Comparison of ENCODE assay signal across 8 cellular contexts in genomic region chr4:26325191-26325590, GRCh38. TPM values are rescaled to one million over a fixed set of nuclear protein-coding genes. Genes with fewer than 3 reads are reported as not detected.
DNase-seq lines count a peak whose midpoint lies in the region; ATAC-seq and TF ChIP-seq lines count a peak whose summit lies in the region.

No MANE protein-coding gene starts in this region.

- H3K4me1 Mint-ChIP-seq in activated CD4-positive, alpha-beta T cell treated with anti-CD3 and anti-CD28 coated beads, Interleukin-2, amount 10 ng/mL, durations not matched to agents 24 days and 14 days, result peaks cover 44% of the 10 kb centered on the region

- H3K36me3 ChIP-seq in HUES64 (ENCODE audit: insufficient read depth, low read length), result no peaks in the 10 kb centered on the region
- H3K36me3 ChIP-seq in WERI-Rb-1, result peaks cover 3% of the 10 kb centered on the region; the same call in 1 of the 2 replicates
- H3K36me3 ChIP-seq in right lobe of liver, result no peaks in the 10 kb centered on the region
- no peaks in the 10 kb centered on the region for H3K36me3 ChIP-seq in uterus

- H3K27me3 Mint-ChIP-seq in activated CD4-positive, alpha-beta T cell treated with anti-CD3 and anti-CD28 coated beads, Interleukin-2, amount 10 ng/mL, durations not matched to agents 24 days and 14 days, result no peaks in the 10 kb centered on the region

- H3K27ac Mint-ChIP-seq in activated CD4-positive, alpha-beta T cell treated with anti-CD3 and anti-CD28 coated beads, Interleukin-2, amount 10 ng/mL, durations not matched to agents 24 days and 14 days, result peak overlapping the region; percentile 86

- 50% methylated on average over 3 of the region's 3 CpGs for WGBS in HUES64
- 50% methylated on average over 3 of the region's 3 CpGs for WGBS in right lobe of liver (ENCODE audit: insufficient coverage, low coverage, low lambda C conversion rate, missing lambda C conversion rate)

- peak overlapping the region; percentile 14; the same call in 1 of the 2 replicates for H3K4me3 ChIP-seq in HUES64 (ENCODE audit: low read length)
- H3K4me3 ChIP-seq in WERI-Rb-1 (ENCODE audit: low read depth, low read length), result no peak overlapping the region
- no peak overlapping the region for H3K4me3 ChIP-seq in right lobe of liver
- H3K4me3 ChIP-seq in uterus, result no peak overlapping the region

- H3K27me3 ChIP-seq in HUES64 (ENCODE audit: insufficient read depth, low read length), result no peaks in the 10 kb centered on the region
- H3K27me3 ChIP-seq in WERI-Rb-1 (ENCODE audit: insufficient read depth, low read depth, severe bottlenecking), result no peaks in the 10 kb centered on the region
- H3K27me3 ChIP-seq in right lobe of liver, result no peaks in the 10 kb centered on the region
- no peaks in the 10 kb centered on the region for H3K27me3 ChIP-seq in uterus

- ATAC-seq in right lobe of liver (no peak), HG03460 (IDR thresholded peaks at IDR 0.05; ENCODE audit: unreplicated experiment) (no peak), GM21717 (IDR thresholded peaks at IDR 0.05; ENCODE audit: unreplicated experiment) (no peak)

- no peak overlapping the region for H3K9ac ChIP-seq in HUES64 (ENCODE audit: low read depth, low read length)

- H3K9me3 Mint-ChIP-seq in activated CD4-positive, alpha-beta T cell treated with anti-CD3 and anti-CD28 coated beads, Interleukin-2, amount 10 ng/mL, durations not matched to agents 24 days and 14 days, result no peaks in the 10 kb centered on the region

- H3K9me3 ChIP-seq in HUES64 (ENCODE audit: insufficient read depth, low read depth, low read length) (no peaks in the 10 kb centered on the region), WERI-Rb-1 (ENCODE audit: severe bottlenecking) (no peaks in the 10 kb centered on the region), right lobe of liver (no peaks in the 10 kb centered on the region), uterus (no peaks in the 10 kb centered on the region)

- H3K27ac ChIP-seq in HUES64 (ENCODE audit: low read depth, low read length) (no peak overlapping the region; the same call in 1 of the 2 replicates), WERI-Rb-1 (peak overlapping the region; percentile 10; the same call in 1 of the 2 replicates), right lobe of liver (no peak overlapping the region), uterus (no peak overlapping the region)

- H3K4me1 ChIP-seq in HUES64 (ENCODE audit: insufficient read depth, low read length) (peaks cover 43% of the 10 kb centered on the region), right lobe of liver (peaks cover 0 to 21% (median 0%) of the 10 kb centered on the region in 4 donors), uterus (peaks cover 0 to 11% of the 10 kb centered on the region in 2 donors)

- peak overlapping the region; percentile 98 for H3K4me3 Mint-ChIP-seq in activated CD4-positive, alpha-beta T cell treated with anti-CD3 and anti-CD28 coated beads, Interleukin-2, amount 10 ng/mL, durations not matched to agents 24 days and 14 days

- intact Hi-C loops in activated CD4-positive, alpha-beta T cell treated with anti-CD3 and anti-CD28 coated beads, Interleukin-2, amount 10 ng/mL, durations not matched to agents 24 days and 14 days (cut with micrococcal nuclease), result loop anchor here (1.0 to 2.0 kb wide), 2 partner anchors 244 to 296 kb away; no protein-coding TSS in a partner anchor
- intact Hi-C loops in right lobe of liver (cut with DNase I) (no loop called here), uterus (cut with DNase I; ENCODE audit: low total_unique reads) (no loop called here)

- TF ChIP-seq CTCF in WERI-Rb-1 (IDR thresholded peaks at IDR 0.05; ENCODE audit: low read depth, low read length), result peak; percentile 58; the same call in 1 of the 2 replicates
- peak in 3 of 4 donors; percentile 26 to 39 (median 29) for TF ChIP-seq CTCF in right lobe of liver (IDR thresholded peaks at IDR 0.05)
- peak in 1 of 4 experiments; percentile 16 for TF ChIP-seq CTCF in uterus (IDR thresholded peaks at IDR 0.05)

- H3K36me3 Mint-ChIP-seq in activated CD4-positive, alpha-beta T cell treated with anti-CD3 and anti-CD28 coated beads, Interleukin-2, amount 10 ng/mL, durations not matched to agents 24 days and 14 days (ENCODE audit: low read depth), result peaks cover 60% of the 10 kb centered on the region

- TF ChIP-seq POLR2A in right lobe of liver (IDR thresholded peaks at IDR 0.05) (no peak), uterus (IDR thresholded peaks at IDR 0.05) (no peak)

- DNase-seq in activated CD4-positive, alpha-beta T cell treated with anti-CD3 and anti-CD28 coated beads, Interleukin-2, amount 10 ng/mL, durations not matched to agents 24 days and 14 days, result peak; percentile 82
- no peak for DNase-seq in activated CD4-positive, alpha-beta T cell treated with anti-CD3 and anti-CD28 coated beads, Interleukin-2, amount 50 U/mL, for 48 hours
- DNase-seq in WERI-Rb-1, result peak; percentile 36
- no peak for DNase-seq in right lobe of liver
- no peak for DNase-seq in uterus

RNA-seq across cellular contexts. Expression of gene RBPJ, which starts 4.4 kb away (rescaled TPM):
- total RNA-seq in activated CD4-positive, alpha-beta T cell treated with anti-CD3 and anti-CD28 coated beads, Interleukin-2, amount 10 ng/mL, durations not matched to agents 24 days and 14 days, result 539 and 547 TPM in 2 replicates
- 69.6 TPM for polyA plus RNA-seq in HUES64 (2013, experiment 1 of 2)
- 70.3 TPM for polyA plus RNA-seq in HUES64 (2013, experiment 2 of 2)
- total RNA-seq in right lobe of liver (10 to 100 TPM; 12.0 to 29.3 (median 19.6) TPM), uterus (100 to 1,000 TPM in 2 of 4 donors, 10 to 100 TPM in 2; 42.9 to 238 (median 75.2) TPM)

Comparison
In these comparisons a context has a peak if more than half of its experiments do, and no peak if none do; other contexts are left out.
1. DNase-seq: peak in activated CD4-positive, alpha-beta T cell treated with anti-CD3 and anti-CD28 coated beads, Interleukin-2, amount 10 ng/mL, durations not matched to agents 24 days and 14 days (single experiment) and WERI-Rb-1 (single experiment); none in activated CD4-positive, alpha-beta T cell treated with anti-CD3 and anti-CD28 coated beads, Interleukin-2, amount 50 U/mL, for 48 hours (0 of 2), right lobe of liver (0 of 3) and uterus (0 of 2).